Comparison of ENCODE assay signal across 21 cellular contexts in the genomic region with DNA sequence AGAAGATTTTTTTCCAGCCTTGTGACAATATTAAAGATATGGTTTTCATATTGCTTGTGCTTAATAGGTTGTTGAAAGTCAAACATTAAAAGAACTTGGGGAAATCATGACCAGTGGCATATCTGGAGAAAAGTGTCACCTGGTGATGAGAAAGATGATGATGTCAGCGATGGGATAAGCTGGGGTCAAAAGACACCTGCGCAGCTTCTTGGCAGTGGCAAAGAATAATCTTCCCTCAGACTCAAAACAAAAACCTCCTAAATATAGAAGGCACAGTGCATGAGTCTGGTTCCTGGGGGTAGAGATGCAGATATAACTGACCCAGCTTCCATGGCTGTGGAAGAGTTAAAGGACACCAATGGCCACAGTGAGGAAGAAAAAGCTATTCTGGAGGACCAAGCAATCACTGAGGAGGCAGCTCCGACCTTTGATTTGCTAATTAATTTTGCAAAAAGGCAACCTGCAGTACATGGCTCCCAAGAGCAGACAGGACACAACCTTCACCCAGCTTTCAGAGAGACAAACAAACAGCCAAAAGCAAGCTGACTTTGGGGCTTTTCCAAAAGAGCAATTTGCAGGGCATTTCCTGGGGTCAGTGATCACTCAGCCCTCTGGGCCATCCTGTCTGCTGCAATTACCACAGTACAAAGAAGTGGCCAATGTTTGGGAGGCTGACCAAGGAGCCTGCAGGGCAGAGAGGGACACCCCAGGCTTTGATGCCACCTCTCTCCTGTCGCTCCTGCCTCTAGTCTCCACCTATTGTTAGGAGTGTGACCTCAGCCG. TPM values are rescaled to one million over a fixed set of nuclear protein-coding genes. Genes with fewer than 3 reads are reported as not detected.
"Had no signal": no experiment of that assay in that cellular context is flagged by ENCODE, and none has a peak within 500 bp of the region (broad histone marks: within the 10 kb centered on the region; RNA-seq: fewer than 3 reads in every experiment).

No MANE protein-coding gene starts in this region.

- H3K4me1 Mint-ChIP-seq: activated CD4-positive, alpha-beta T cell treated with anti-CD3 and anti-CD28 coated beads for 36 hours; activated naive CD4-positive, alpha-beta T cell treated with anti-CD3 and anti-CD28 coated beads, Interleukin-2, amount 50 U/mL, for 24 hours; stimulated activated effector memory CD8-positive, alpha-beta T cell treated with anti-CD3 and anti-CD28 coated beads, Interleukin-12 subunit alpha, Interleukin-12 subunit beta, amount 100 ng/mL, for 72 hours had no signal

- H3K9me3 ChIP-seq: breast epithelium, gastrocnemius medialis, heart left ventricle, left lung, prostate gland, testis had no signal

- H3K4me3 Mint-ChIP-seq: activated CD4-positive, alpha-beta T cell treated with anti-CD3 and anti-CD28 coated beads for 36 hours; activated naive CD4-positive, alpha-beta T cell treated with anti-CD3 and anti-CD28 coated beads, Interleukin-2, amount 50 U/mL, for 24 hours; nephron progenitor cell; stimulated activated effector memory CD8-positive, alpha-beta T cell treated with anti-CD3 and anti-CD28 coated beads, Interleukin-12 subunit alpha, Interleukin-12 subunit beta, amount 100 ng/mL, for 72 hours; type B pancreatic cell; WTC11 had no signal

- H3K27ac Mint-ChIP-seq: activated CD4-positive, alpha-beta T cell treated with anti-CD3 and anti-CD28 coated beads for 36 hours; activated naive CD4-positive, alpha-beta T cell treated with anti-CD3 and anti-CD28 coated beads, Interleukin-2, amount 50 U/mL, for 24 hours; nephron progenitor cell; stimulated activated effector memory CD8-positive, alpha-beta T cell treated with anti-CD3 and anti-CD28 coated beads, Interleukin-12 subunit alpha, Interleukin-12 subunit beta, amount 100 ng/mL, for 72 hours; type B pancreatic cell; WTC11 had no signal

- H3K9me3 Mint-ChIP-seq: activated naive CD4-positive, alpha-beta T cell treated with anti-CD3 and anti-CD28 coated beads, Interleukin-2, amount 50 U/mL, for 24 hours; nephron progenitor cell; stimulated activated effector memory CD8-positive, alpha-beta T cell treated with anti-CD3 and anti-CD28 coated beads, Interleukin-12 subunit alpha, Interleukin-12 subunit beta, amount 100 ng/mL, for 72 hours; WTC11 had no signal

- H3K4me1 ChIP-seq: breast epithelium, gastrocnemius medialis, prostate gland, testis had no signal

- H3K4me2 ChIP-seq: smooth muscle cell had no signal

- H3K27me3 ChIP-seq: heart left ventricle, left lung, testis had no signal

- H3K4me3 ChIP-seq: breast epithelium, gastrocnemius medialis, heart left ventricle, left lung, prostate gland, smooth muscle cell, testis had no signal

- H3K27ac ChIP-seq: breast epithelium, gastrocnemius medialis, heart left ventricle, left lung, prostate gland, testis had no signal

- H3K36me3 Mint-ChIP-seq: activated naive CD4-positive, alpha-beta T cell treated with anti-CD3 and anti-CD28 coated beads, Interleukin-2, amount 50 U/mL, for 24 hours; stimulated activated effector memory CD8-positive, alpha-beta T cell treated with anti-CD3 and anti-CD28 coated beads, Interleukin-12 subunit alpha, Interleukin-12 subunit beta, amount 100 ng/mL, for 72 hours; type B pancreatic cell; WTC11 had no signal

- H3K36me3 ChIP-seq: breast epithelium, gastrocnemius medialis, heart left ventricle, left lung, prostate gland had no signal

- ATAC-seq: activated CD4-positive, alpha-beta T cell treated with anti-CD3 and anti-CD28 coated beads for 36 hours; esophagus mucosa; gastrocnemius medialis; heart left ventricle; left lung; right cardiac atrium; stimulated activated effector memory CD8-positive, alpha-beta T cell treated with anti-CD3 and anti-CD28 coated beads, Interleukin-12 subunit alpha, Interleukin-12 subunit beta, amount 100 ng/mL, for 72 hours; WTC11 had no signal

- DNase-seq: activated CD4-positive, alpha-beta T cell treated with anti-CD3 and anti-CD28 coated beads for 36 hours; activated CD4-positive, alpha-beta T cell treated with anti-CD3 and anti-CD28 coated beads, Interleukin-2, amount 50 U/mL, for 48 hours; activated gamma-delta T cell; cortex of kidney; effector CD8-positive, alpha-beta T cell; gastrocnemius medialis; heart left ventricle; kidney; left lung; nephron progenitor cell; right cardiac atrium; stimulated activated CD4-positive, alpha-beta T cell treated with anti-CD3 and anti-CD28 coated beads, Interleukin-4, amount 100 ng/mL, for 24 hours; testis had no signal

RNA-seq across cellular contexts. Expression of a gene that starts 17.6 kb away (rescaled TPM):
- total RNA-seq: activated CD4-positive, alpha-beta T cell treated with anti-CD3 and anti-CD28 coated beads for 36 hours; esophagus mucosa; smooth muscle cell had no signal
- polyA plus RNA-seq: smooth muscle cell had no signal
